ENCODE assay signal across 8 cellular contexts in genomic region chr3:39639344-39640236, GRCh38.
DNase-seq lines count a peak whose midpoint lies in the region; ATAC-seq and TF ChIP-seq lines count a peak whose summit lies in the region.

No MANE protein-coding gene starts in this region.

- DNase-seq in GM04503 (ENCODE audit: low read depth): peak; percentile 76
- peak; percentile 94 for DNase-seq in NB4 (ENCODE audit: low read depth)
- peak; percentile 93 for DNase-seq in choroid plexus epithelial cell (ENCODE audit: low read depth)
- DNase-seq in omental fat pad (ENCODE audit: low spot score): no peak
- no peak for DNase-seq in OCI-M2 (lab: John Stamatoyannopoulos, UW; ENCODE audit: unreplicated experiment)
- DNase-seq in middle frontal gyrus (ENCODE audit: extremely low spot score, low spot score): no peak

- TF ChIP-seq CTCF in NB4 (IDR thresholded peaks at IDR 0.05; ENCODE audit: low read depth, low read length): no peak
- no peak for TF ChIP-seq CTCF in choroid plexus epithelial cell (conservative IDR thresholded peaks at IDR 0.05; ENCODE audit: low read depth, low read length)
- TF ChIP-seq CTCF in omental fat pad (IDR thresholded peaks at IDR 0.05): no peak

- H3K4me3 ChIP-seq in NB4 (ENCODE audit: low read depth, low read length) (no peak overlapping the region), choroid plexus epithelial cell (ENCODE audit: low read depth, low read length) (no peak overlapping the region)

- ATAC-seq in omental fat pad (ENCODE audit: low FRiP score): peak; percentile 89
- no peak for ATAC-seq in GM19023 (IDR thresholded peaks at IDR 0.05; ENCODE audit: unreplicated experiment)
- no peak for ATAC-seq in HG03342 (IDR thresholded peaks at IDR 0.05; ENCODE audit: unreplicated experiment)

- no peak for TF ChIP-seq POLR2A in NB4 (IDR thresholded peaks at IDR 0.05; ENCODE audit: extremely low read depth, insufficient read length)

Comparison
In these comparisons a context has a peak if more than half of its experiments do, and no peak if none do; other contexts are left out.
1. DNase-seq: peak in GM04503 (single experiment), NB4 (single experiment) and choroid plexus epithelial cell (single experiment); none in omental fat pad (single experiment), OCI-M2 (single experiment) and middle frontal gyrus (single experiment).